Comparison of ENCODE assay signal across 25 cellular contexts in the genomic region with DNA sequence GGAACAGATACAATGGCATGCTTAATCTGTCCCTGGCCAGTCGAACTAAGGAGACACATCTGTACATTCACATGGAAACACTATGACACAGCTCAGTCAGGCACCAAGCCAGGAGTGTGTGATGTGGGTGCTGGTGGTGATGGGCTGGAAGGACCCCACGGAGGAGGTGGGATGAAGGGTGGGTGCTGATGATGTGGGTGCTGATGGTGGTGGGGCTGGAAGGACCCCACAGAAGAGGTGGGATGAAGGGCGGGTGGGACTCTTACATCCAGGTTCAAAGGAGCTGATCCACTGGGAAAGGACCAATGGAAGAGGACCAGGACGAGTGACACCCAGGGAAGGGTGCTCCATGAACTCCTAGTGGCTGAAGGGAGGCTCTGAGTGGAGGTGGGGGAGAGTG. TPM values are rescaled to one million over a fixed set of nuclear protein-coding genes. Genes with fewer than 3 reads are reported as not detected.
DNase-seq lines count a peak whose midpoint lies in the region; ATAC-seq and TF ChIP-seq lines count a peak whose summit lies in the region.
"Had no signal": no experiment of that assay in that cellular context is flagged by ENCODE, and none has a peak within 500 bp of the region (broad histone marks: within the 10 kb centered on the region; RNA-seq: fewer than 3 reads in every experiment).

No MANE protein-coding gene starts in this region.

- no peaks in the 10 kb centered on the region for H3K4me1 ChIP-seq in Caco-2
- peaks cover 21 to 40% of the 10 kb centered on the region in 2 experiments for H3K4me1 ChIP-seq in HCT116 (ENCODE audit: control insufficient read depth in 1 of 2, insufficient read depth in 2 of 2, low read length in 2 of 2)
- H3K4me1 ChIP-seq in colonic mucosa = peaks cover 11% of the 10 kb centered on the region
- H3K4me1 ChIP-seq in psoas muscle = peaks cover 4% of the 10 kb centered on the region

- H3K4me3 Mint-ChIP-seq in Caco-2 (ENCODE audit: unreplicated experiment) (no peak overlapping the region), progenitor cell of endocrine pancreas (ENCODE audit: low read depth) (no peak overlapping the region)

- RAD21 ChIA-PET in HCT116 (lab: Charles Lee; ENCODE audit: low non-redundant PET in 1 of 2, low total read pairs in 2 of 2, uncharacterized antibody in 2 of 2, unreplicated experiment in 2 of 2) = no interaction called here

- H2AFZ ChIP-seq in HCT116 (ENCODE audit: low read depth, low read length, poor library complexity, severe bottlenecking) = no peak overlapping the region

- H3K36me3 Mint-ChIP-seq in Caco-2 (ENCODE audit: insufficient read depth, unreplicated experiment) = peaks cover 20% of the 10 kb centered on the region
- H3K36me3 Mint-ChIP-seq in progenitor cell of endocrine pancreas (ENCODE audit: insufficient read depth) = peaks cover 15% of the 10 kb centered on the region

- no peak overlapping the region for H3K4me3 ChIP-seq in Caco-2 (ENCODE audit: low read depth, low read length)
- H3K4me3 ChIP-seq in HCT116 (replicated peaks in 1 of 2; ENCODE audit: low read depth in 1 of 2, low read length in 2 of 2) = no peak overlapping the region
- no peak overlapping the region for H3K4me3 ChIP-seq in colonic mucosa
- no peak overlapping the region for H3K4me3 ChIP-seq in psoas muscle
- H3K4me3 ChIP-seq: GM12878 had no signal

- no peak for TF ChIP-seq RAD21 in HCT116 (IDR thresholded peaks at IDR 0.05; ENCODE audit: low read depth)

- no peaks in the 10 kb centered on the region for H3K36me3 ChIP-seq in Caco-2 (ENCODE audit: control insufficient read depth, insufficient read depth, low read length)
- H3K36me3 ChIP-seq in HCT116 (ENCODE audit: control insufficient read depth in 1 of 2, insufficient read depth in 2 of 2, low read length in 2 of 2) = no peaks in the 10 kb centered on the region; a peak in 1 of 4 replicates
- no peaks in the 10 kb centered on the region for H3K36me3 ChIP-seq in colonic mucosa
- no peaks in the 10 kb centered on the region for H3K36me3 ChIP-seq in psoas muscle (ENCODE audit: insufficient read depth in 1 of 2, low read depth in 1 of 2)

- H3K79me2 ChIP-seq in HCT116 (ENCODE audit: insufficient read depth, low read length) = no peaks in the 10 kb centered on the region

- WGBS in psoas muscle, 3 donors = 83 to 85% (median 83%) methylated on average over 4 of the region's 4 CpGs

- H3K9me2 ChIP-seq in HCT116 (ENCODE audit: insufficient read depth) = no peaks in the 10 kb centered on the region

- POLR2A ChIA-PET in Caco-2 (lab: Charles Lee) (no interaction called here), HCT116 (lab: Charles Lee) (no interaction called here)

- H3K9ac ChIP-seq in HCT116 (ENCODE audit: low read length) (no peak overlapping the region), colonic mucosa (ENCODE audit: low read depth in 2 of 2, low read length in 2 of 2) (no peak overlapping the region)

- no peak for DNase-seq in Caco-2
- DNase-seq in HCT116 (ENCODE audit: low read depth, low spot score) = no peak
- peak; percentile 18 for DNase-seq in colonic mucosa
- no peak for DNase-seq in progenitor cell of endocrine pancreas (ENCODE audit: low spot score, unreplicated experiment)
- DNase-seq in psoas muscle = no peak
- no peak for DNase-seq in middle frontal gyrus (ENCODE audit: extremely low spot score, low spot score)
- DNase-seq in stimulated activated CD4-positive, alpha-beta T cell treated with anti-CD3 and anti-CD28 coated beads, Interleukin-15, amount 100 ng/mL, for 24 hours = no peak
- DNase-seq: AML-193, COR-L47, DMS153, EL, GOT3, Kasumi-1, MM.1S, NCI-H1092, NCI-H1436 treated with DMSO at 0.1 percent for 48 hours, NCI-H2029 treated with DMSO at 0.1 percent for 48 hours, NCI-H2171 treated with DMSO at 0.1 percent for 48 hours, NCI-H446, NCI-H526 treated with DMSO at 0.1 percent for 48 hours, Peyer's patch, SW 1271 had no signal

- CTCF ChIA-PET in Caco-2 (lab: Charles Lee) (no interaction called here), HCT116 (lab: Charles Lee) (no interaction called here)

- H3K9me3 ChIP-seq in Caco-2 (no peaks in the 10 kb centered on the region), HCT116 (ENCODE audit: control insufficient read depth in 1 of 2, insufficient read depth in 1 of 2, low read depth in 1 of 2, low read length in 2 of 2) (no peaks in the 10 kb centered on the region), colonic mucosa (no peaks in the 10 kb centered on the region), psoas muscle (no peaks in the 10 kb centered on the region)
- H3K9me3 ChIP-seq: Peyer's patch had no signal

- no peaks in the 10 kb centered on the region for H3K27me3 Mint-ChIP-seq in Caco-2 (ENCODE audit: insufficient read depth, unreplicated experiment)
- no peaks in the 10 kb centered on the region for H3K27me3 Mint-ChIP-seq in progenitor cell of endocrine pancreas

- TF ChIP-seq POLR2A in HCT116 (IDR thresholded peaks at IDR 0.05; ENCODE audit: borderline replicate concordance, extremely low read depth, insufficient read depth, insufficient read length) = no peak

- H3K27ac Mint-ChIP-seq in Caco-2 (ENCODE audit: unreplicated experiment) (peak overlapping the region; percentile 39), progenitor cell of endocrine pancreas (peak overlapping the region; percentile 26)

- H3K9me3 Mint-ChIP-seq in Caco-2 (ENCODE audit: unreplicated experiment) = no peaks in the 10 kb centered on the region
- H3K9me3 Mint-ChIP-seq in progenitor cell of endocrine pancreas (ENCODE audit: low read depth) = no peaks in the 10 kb centered on the region

- no peaks in the 10 kb centered on the region for H3K27me3 ChIP-seq in Caco-2 (replicated peaks; ENCODE audit: control insufficient read depth, insufficient read depth, low read length)
- H3K27me3 ChIP-seq in HCT116 (ENCODE audit: insufficient read depth, low read length) = no peaks in the 10 kb centered on the region
- H3K27me3 ChIP-seq in colonic mucosa = no peaks in the 10 kb centered on the region
- peaks cover 0 to 32% (median 0%) of the 10 kb centered on the region in 3 donors for H3K27me3 ChIP-seq in psoas muscle (ENCODE audit: insufficient read depth in 3 of 3, low read length in 2 of 3)
- H3K27me3 ChIP-seq: Peyer's patch had no signal

- intact Hi-C loops in Caco-2 (cut with micrococcal nuclease; ENCODE audit: unreplicated experiment) (no loop called here), HCT116 (cut with micrococcal nuclease) (no loop called here), colonic mucosa (cut with DNase I) (no loop called here), psoas muscle (cut with DNase I) (no loop called here)

- H3K4me1 Mint-ChIP-seq in Caco-2 (ENCODE audit: low read depth, unreplicated experiment) (no peaks in the 10 kb centered on the region), progenitor cell of endocrine pancreas (ENCODE audit: low read depth) (no peaks in the 10 kb centered on the region)

- BruUV-seq in Caco-2 (replicated peaks; lab: Mats Ljungman, UMichigan) (no TSS peak), HCT116 (replicated peaks; lab: Mats Ljungman, UMichigan) (no TSS peak)

- H3K27ac ChIP-seq in HCT116 (ENCODE audit: low read depth, low read length) (no peak overlapping the region), colonic mucosa (no peak overlapping the region), psoas muscle (no peak overlapping the region)
- H3K27ac ChIP-seq: C4-2B had no signal

- peak overlapping the region; percentile 83; the same call in 1 of the 2 replicates for H3K4me2 ChIP-seq in HCT116 (ENCODE audit: low read length)

- TF ChIP-seq CTCF in Caco-2 (IDR thresholded peaks at IDR 0.05; ENCODE audit: insufficient read depth in 1 of 2, low read depth in 1 of 2, low read length in 1 of 2, severe bottlenecking in 1 of 2, unreplicated experiment in 1 of 2) (no peak), HCT116 (IDR thresholded peaks at IDR 0.05 in 2 of 3, conservative IDR thresholded peaks at IDR 0.05 in 1 of 3; ENCODE audit: borderline replicate concordance in 1 of 3, insufficient read depth in 1 of 3, low read depth in 2 of 3, low read length in 2 of 3) (no peak), colonic mucosa (IDR thresholded peaks at IDR 0.05) (no peak), progenitor cell of endocrine pancreas (IDR thresholded peaks at IDR 0.05; ENCODE audit: unreplicated experiment) (no peak), psoas muscle (IDR thresholded peaks at IDR 0.05) (no peak)

- no peak for ATAC-seq in HCT116
- no peak for ATAC-seq in psoas muscle
- ATAC-seq: GM12878, Right ventricle myocardium inferior had no signal

- H4K20me1 ChIP-seq in HCT116 (ENCODE audit: insufficient read depth) = no peaks in the 10 kb centered on the region

TF ChIP-seq in HCT116, 20 proteins besides CTCF, POLR2A, EP300 and RAD21 (continues in another document):
- TF ChIP-seq ZFX (IDR thresholded peaks at IDR 0.05) = no peak
- TF ChIP-seq, protein P1, sequence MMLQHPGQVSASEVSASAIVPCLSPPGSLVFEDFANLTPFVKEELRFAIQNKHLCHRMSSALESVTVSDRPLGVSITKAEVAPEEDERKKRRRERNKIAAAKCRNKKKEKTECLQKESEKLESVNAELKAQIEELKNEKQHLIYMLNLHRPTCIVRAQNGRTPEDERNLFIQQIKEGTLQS (IDR thresholded peaks at IDR 0.05) = no peak
- TF ChIP-seq YY1 (IDR thresholded peaks at IDR 0.05; ENCODE audit: extremely low read depth, insufficient replicate concordance, low read depth, low read length) = no peak
- no peak for TF ChIP-seq SP1 (IDR thresholded peaks at IDR 0.05; ENCODE audit: low read depth)
- no peak for TF ChIP-seq EZH2 (IDR thresholded peaks at IDR 0.05)
- TF ChIP-seq SRF (IDR thresholded peaks at IDR 0.05; ENCODE audit: low read depth) = no peak

RNA-seq across cellular contexts. Expression of a gene that starts 34.8 kb away (rescaled TPM):
- total RNA-seq in Caco-2 (2022) = 188 and 207 TPM in 2 replicates
- 18.2 TPM for total RNA-seq in HCT116 (2021; ENCODE audit: unreplicated experiment)
- 14.7 and 17.2 TPM in 2 replicates for polyA plus RNA-seq in HCT116 (2012)
- 100 to 1,000 TPM; 152 to 276 TPM for total RNA-seq in colonic mucosa
- total RNA-seq in progenitor cell of endocrine pancreas = 100 and 106 TPM in 2 replicates
- total RNA-seq in psoas muscle = 100 to 1,000 TPM in 2 of 4 donors, 10 to 100 TPM in 2; 75.5 to 158 (median 99.8) TPM
- polyA plus RNA-seq in psoas muscle = 100 to 1,000 TPM in 1 of 3 donors, 10 to 100 TPM in 2; 77.4 to 101 (median 95.4) TPM
